1 cellular context compared by ENCODE assay signal in genomic region chr18:59084286-59084779, GRCh38.
TF ChIP-seq lines count a peak whose summit lies in the region.

No MANE protein-coding gene starts in this region.

TF ChIP-seq in GM23338, 12 proteins besides CTCF, POLR2A, EP300 and RAD21 (continued from another document):
- TF ChIP-seq ZNF331 (CRISPR knock-in tag; IDR thresholded peaks at IDR 0.05; ENCODE audit: low read depth): no peak
TF ChIP-seq in GM23338: peak in this region for 0.
